9 cellular contexts compared by ENCODE assay signal in genomic region chr5:163281512-163281911, GRCh38.
"Had no signal": no experiment of that assay in that cellular context is flagged by ENCODE, and none has a peak within 500 bp of the region (broad histone marks: within the 10 kb centered on the region; RNA-seq: fewer than 3 reads in every experiment).

No MANE protein-coding gene starts in this region.

- H3K27ac ChIP-seq: GM23248, HL-60 had no signal

- DNase-seq: GM23248, GOT3, H7, HFFc6, IMR-90 had no signal

- ATAC-seq: HCT116, K562 had no signal

- H3K4me3 ChIP-seq: GM23248, HAP-1, K562 had no signal
